1 cellular context compared by ENCODE assay signal in the genomic region with DNA sequence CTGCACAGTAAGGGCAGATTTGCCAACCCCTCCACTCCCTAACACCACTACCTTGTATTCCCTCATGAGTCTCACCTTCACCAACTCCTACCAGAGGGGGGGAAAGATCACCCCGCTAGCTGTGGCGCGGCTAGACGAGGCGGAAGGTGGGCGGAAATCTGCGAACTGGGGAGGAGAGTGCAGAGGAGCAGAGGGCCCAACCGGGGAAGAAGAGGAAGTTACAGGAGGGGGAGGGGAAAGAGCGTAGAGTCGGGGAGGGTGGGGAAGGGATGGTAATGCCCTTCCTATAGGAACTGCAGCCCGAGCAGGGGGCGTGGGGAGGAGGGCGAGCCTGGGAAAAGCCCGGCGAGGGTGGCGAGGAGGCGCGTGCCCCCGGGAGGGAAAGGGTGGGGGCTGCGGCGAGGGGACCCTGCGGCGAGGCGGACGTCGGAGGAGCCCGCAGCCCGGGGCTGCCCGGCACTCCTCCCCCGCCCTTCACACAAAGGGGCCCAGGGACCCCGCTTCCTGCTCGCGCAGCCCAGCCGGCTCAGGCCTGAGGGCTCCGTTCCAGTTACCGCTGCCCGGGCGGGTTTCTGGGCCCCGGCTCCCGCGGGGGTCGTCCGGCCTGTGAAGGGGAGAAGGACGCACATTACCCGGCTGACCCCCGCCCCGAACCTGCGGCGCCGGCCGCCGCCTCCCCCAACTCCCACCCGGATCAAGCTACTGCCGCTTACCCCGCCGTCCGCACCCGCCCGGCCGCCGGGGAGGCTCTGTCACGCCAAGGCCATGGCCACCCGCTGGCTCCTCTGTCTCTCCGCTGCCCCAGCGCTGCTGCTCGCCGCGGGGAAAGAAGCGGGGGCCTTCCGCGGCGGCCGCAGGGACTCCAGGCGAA.
A peak's percentile ranks its signal among the peaks of the same experiment; 100 is the strongest.
TF ChIP-seq lines count a peak whose summit lies in the region.

No MANE protein-coding gene starts in this region.

TF ChIP-seq in K562, 482 proteins besides CTCF, POLR2A, EP300 and RAD21 (continued from another document and continues in another):
- TF ChIP-seq, protein P1, sequence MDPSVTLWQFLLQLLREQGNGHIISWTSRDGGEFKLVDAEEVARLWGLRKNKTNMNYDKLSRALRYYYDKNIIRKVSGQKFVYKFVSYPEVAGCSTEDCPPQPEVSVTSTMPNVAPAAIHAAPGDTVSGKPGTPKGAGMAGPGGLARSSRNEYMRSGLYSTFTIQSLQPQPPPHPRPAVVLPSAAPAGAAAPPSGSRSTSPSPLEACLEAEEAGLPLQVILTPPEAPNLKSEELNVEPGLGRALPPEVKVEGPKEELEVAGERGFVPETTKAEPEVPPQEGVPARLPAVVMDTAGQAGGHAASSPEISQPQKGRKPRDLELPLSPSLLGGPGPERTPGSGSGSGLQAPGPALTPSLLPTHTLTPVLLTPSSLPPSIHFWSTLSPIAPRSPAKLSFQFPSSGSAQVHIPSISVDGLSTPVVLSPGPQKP (CRISPR knock-in tag; IDR thresholded peaks at IDR 0.05) = no peak
- TF ChIP-seq ZNF584 (CRISPR knock-in tag; IDR thresholded peaks at IDR 0.05; ENCODE audit: low read depth) = no peak
- TF ChIP-seq, protein P2, sequence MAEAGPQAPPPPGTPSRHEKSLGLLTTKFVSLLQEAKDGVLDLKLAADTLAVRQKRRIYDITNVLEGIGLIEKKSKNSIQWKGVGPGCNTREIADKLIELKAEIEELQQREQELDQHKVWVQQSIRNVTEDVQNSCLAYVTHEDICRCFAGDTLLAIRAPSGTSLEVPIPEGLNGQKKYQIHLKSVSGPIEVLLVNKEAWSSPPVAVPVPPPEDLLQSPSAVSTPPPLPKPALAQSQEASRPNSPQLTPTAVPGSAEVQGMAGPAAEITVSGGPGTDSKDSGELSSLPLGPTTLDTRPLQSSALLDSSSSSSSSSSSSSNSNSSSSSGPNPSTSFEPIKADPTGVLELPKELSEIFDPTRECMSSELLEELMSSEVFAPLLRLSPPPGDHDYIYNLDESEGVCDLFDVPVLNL (CRISPR knock-in tag; IDR thresholded peaks at IDR 0.05; ENCODE audit: low read depth) = no peak
- peak; percentile 93 for TF ChIP-seq EGR1 (conservative IDR thresholded peaks at IDR 0.05)
- TF ChIP-seq BMI1 (IDR thresholded peaks at IDR 0.05; ENCODE audit: low read length) = no peak
- TF ChIP-seq FOXK1 (CRISPR knock-in tag; IDR thresholded peaks at IDR 0.05; ENCODE audit: borderline replicate concordance) = no peak
- no peak for TF ChIP-seq ZNF507 (tag; conservative IDR thresholded peaks at IDR 0.05)
- peak; percentile 72; the same call in 1 of the 2 replicates for TF ChIP-seq ZNF263 (CRISPR knock-in tag; IDR thresholded peaks at IDR 0.05; ENCODE audit: borderline replicate concordance)
- no peak for TF ChIP-seq ZMIZ1 (IDR thresholded peaks at IDR 0.05; ENCODE audit: low read depth in 2 of 2, low read length in 2 of 2)
- TF ChIP-seq ZFP36 (IDR thresholded peaks at IDR 0.05; ENCODE audit: low read depth, low read length, partially characterized antibody) = no peak
- 0 out of 2 replicates have a peak, but pooled peaks have one; percentile 23 for TF ChIP-seq SMARCA4 (IDR thresholded peaks at IDR 0.05)
- TF ChIP-seq, protein P3, sequence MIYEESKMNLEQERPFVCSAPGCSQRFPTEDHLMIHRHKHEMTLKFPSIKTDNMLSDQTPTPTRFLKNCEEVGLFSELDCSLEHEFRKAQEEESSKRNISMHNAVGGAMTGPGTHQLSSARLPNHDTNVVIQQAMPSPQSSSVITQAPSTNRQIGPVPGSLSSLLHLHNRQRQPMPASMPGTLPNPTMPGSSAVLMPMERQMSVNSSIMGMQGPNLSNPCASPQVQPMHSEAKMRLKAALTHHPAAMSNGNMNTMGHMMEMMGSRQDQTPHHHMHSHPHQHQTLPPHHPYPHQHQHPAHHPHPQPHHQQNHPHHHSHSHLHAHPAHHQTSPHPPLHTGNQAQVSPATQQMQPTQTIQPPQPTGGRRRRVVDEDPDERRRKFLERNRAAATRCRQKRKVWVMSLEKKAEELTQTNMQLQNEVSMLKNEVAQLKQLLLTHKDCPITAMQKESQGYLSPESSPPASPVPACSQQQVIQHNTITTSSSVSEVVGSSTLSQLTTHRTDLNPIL (CRISPR knock-in tag; IDR thresholded peaks at IDR 0.05) = no peak
- TF ChIP-seq ZNF24 (IDR thresholded peaks at IDR 0.05) = no peak
- peak; percentile 35 for TF ChIP-seq HNRNPLL (IDR thresholded peaks at IDR 0.05; ENCODE audit: low read depth, low read length, poor library complexity, severe bottlenecking)
- TF ChIP-seq SOX6 (IDR thresholded peaks at IDR 0.05) = no peak
- TF ChIP-seq, protein P4, sequence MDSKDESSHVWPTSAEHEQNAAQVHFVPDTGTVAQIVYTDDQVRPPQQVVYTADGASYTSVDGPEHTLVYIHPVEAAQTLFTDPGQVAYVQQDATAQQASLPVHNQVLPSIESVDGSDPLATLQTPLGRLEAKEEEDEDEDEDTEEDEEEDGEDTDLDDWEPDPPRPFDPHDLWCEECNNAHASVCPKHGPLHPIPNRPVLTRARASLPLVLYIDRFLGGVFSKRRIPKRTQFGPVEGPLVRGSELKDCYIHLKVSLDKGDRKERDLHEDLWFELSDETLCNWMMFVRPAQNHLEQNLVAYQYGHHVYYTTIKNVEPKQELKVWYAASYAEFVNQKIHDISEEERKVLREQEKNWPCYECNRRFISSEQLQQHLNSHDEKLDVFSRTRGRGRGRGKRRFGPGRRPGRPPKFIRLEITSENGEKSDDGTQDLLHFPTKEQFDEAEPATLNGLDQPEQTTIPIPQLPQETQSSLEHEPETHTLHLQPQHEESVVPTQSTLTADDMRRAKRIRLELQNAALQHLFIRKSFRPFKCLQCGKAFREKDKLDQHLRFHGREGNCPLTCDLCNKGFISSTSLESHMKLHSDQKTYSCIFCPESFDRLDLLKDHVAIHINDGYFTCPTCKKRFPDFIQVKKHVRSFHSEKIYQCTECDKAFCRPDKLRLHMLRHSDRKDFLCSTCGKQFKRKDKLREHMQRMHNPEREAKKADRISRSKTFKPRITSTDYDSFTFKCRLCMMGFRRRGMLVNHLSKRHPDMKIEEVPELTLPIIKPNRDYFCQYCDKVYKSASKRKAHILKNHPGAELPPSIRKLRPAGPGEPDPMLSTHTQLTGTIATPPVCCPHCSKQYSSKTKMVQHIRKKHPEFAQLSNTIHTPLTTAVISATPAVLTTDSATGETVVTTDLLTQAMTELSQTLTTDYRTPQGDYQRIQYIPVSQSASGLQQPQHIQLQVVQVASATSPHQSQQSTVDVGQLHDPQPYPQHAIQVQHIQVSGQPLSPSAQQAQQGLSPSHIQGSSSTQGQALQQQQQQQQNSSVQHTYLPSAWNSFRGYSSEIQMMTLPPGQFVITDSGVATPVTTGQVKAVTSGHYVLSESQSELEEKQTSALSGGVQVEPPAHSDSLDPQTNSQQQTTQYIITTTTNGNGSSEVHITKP (IDR thresholded peaks at IDR 0.05; ENCODE audit: partially characterized antibody) = peak; percentile 97
- no peak for TF ChIP-seq SRSF9 (IDR thresholded peaks at IDR 0.05; ENCODE audit: borderline replicate concordance, low read depth, low read length)
- no peak for TF ChIP-seq MECOM (CRISPR knock-in tag; IDR thresholded peaks at IDR 0.05)
- no peak for TF ChIP-seq JUND (IDR thresholded peaks at IDR 0.05; ENCODE audit: borderline replicate concordance, low read depth, low read length)
- TF ChIP-seq JUND (tag; IDR thresholded peaks at IDR 0.05; ENCODE audit: borderline replicate concordance, low read depth, low read length) = no peak
- TF ChIP-seq, protein P5, sequence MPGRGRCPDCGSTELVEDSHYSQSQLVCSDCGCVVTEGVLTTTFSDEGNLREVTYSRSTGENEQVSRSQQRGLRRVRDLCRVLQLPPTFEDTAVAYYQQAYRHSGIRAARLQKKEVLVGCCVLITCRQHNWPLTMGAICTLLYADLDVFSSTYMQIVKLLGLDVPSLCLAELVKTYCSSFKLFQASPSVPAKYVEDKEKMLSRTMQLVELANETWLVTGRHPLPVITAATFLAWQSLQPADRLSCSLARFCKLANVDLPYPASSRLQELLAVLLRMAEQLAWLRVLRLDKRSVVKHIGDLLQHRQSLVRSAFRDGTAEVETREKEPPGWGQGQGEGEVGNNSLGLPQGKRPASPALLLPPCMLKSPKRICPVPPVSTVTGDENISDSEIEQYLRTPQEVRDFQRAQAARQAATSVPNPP (IDR thresholded peaks at IDR 0.05; ENCODE audit: borderline replicate concordance, insufficient read depth, insufficient read length) = no peak
- TF ChIP-seq HSF4 (CRISPR knock-in tag; IDR thresholded peaks at IDR 0.05; ENCODE audit: borderline replicate concordance) = no peak
- no peak for TF ChIP-seq ZBTB1 (CRISPR knock-in tag; IDR thresholded peaks at IDR 0.05; ENCODE audit: borderline replicate concordance, low read depth)
- no peak for TF ChIP-seq E2F6 (IDR thresholded peaks at IDR 0.05; ENCODE audit: borderline replicate concordance in 1 of 2, extremely low read depth in 1 of 2, insufficient read depth in 1 of 2, insufficient read length in 1 of 2, low read depth in 1 of 2, low read length in 1 of 2, poor library complexity in 1 of 2, severe bottlenecking in 1 of 2)
- no peak for TF ChIP-seq IFI16 (CRISPR knock-in tag; IDR thresholded peaks at IDR 0.05)
- TF ChIP-seq RAD51 (IDR thresholded peaks at IDR 0.05; ENCODE audit: borderline replicate concordance, low read depth) = no peak
- TF ChIP-seq HMBOX1 (IDR thresholded peaks at IDR 0.05) = peak; percentile 67
- TF ChIP-seq ZNF644 (tag; IDR thresholded peaks at IDR 0.05; ENCODE audit: low read depth) = no peak
- TF ChIP-seq, protein P6, sequence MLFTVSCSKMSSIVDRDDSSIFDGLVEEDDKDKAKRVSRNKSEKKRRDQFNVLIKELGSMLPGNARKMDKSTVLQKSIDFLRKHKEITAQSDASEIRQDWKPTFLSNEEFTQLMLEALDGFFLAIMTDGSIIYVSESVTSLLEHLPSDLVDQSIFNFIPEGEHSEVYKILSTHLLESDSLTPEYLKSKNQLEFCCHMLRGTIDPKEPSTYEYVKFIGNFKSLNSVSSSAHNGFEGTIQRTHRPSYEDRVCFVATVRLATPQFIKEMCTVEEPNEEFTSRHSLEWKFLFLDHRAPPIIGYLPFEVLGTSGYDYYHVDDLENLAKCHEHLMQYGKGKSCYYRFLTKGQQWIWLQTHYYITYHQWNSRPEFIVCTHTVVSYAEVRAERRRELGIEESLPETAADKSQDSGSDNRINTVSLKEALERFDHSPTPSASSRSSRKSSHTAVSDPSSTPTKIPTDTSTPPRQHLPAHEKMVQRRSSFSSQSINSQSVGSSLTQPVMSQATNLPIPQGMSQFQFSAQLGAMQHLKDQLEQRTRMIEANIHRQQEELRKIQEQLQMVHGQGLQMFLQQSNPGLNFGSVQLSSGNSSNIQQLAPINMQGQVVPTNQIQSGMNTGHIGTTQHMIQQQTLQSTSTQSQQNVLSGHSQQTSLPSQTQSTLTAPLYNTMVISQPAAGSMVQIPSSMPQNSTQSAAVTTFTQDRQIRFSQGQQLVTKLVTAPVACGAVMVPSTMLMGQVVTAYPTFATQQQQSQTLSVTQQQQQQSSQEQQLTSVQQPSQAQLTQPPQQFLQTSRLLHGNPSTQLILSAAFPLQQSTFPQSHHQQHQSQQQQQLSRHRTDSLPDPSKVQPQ (CRISPR knock-in tag; IDR thresholded peaks at IDR 0.05; ENCODE audit: borderline replicate concordance) = no peak
- TF ChIP-seq, protein P7, sequence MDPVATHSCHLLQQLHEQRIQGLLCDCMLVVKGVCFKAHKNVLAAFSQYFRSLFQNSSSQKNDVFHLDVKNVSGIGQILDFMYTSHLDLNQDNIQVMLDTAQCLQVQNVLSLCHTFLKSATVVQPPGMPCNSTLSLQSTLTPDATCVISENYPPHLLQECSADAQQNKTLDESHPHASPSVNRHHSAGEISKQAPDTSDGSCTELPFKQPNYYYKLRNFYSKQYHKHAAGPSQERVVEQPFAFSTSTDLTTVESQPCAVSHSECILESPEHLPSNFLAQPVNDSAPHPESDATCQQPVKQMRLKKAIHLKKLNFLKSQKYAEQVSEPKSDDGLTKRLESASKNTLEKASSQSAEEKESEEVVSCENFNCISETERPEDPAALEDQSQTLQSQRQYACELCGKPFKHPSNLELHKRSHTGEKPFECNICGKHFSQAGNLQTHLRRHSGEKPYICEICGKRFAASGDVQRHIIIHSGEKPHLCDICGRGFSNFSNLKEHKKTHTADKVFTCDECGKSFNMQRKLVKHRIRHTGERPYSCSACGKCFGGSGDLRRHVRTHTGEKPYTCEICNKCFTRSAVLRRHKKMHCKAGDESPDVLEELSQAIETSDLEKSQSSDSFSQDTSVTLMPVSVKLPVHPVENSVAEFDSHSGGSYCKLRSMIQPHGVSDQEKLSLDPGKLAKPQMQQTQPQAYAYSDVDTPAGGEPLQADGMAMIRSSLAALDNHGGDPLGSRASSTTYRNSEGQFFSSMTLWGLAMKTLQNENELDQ (CRISPR knock-in tag; IDR thresholded peaks at IDR 0.05; ENCODE audit: borderline replicate concordance) = no peak
- TF ChIP-seq XRCC3 (IDR thresholded peaks at IDR 0.05) = no peak
- TF ChIP-seq ATF1 (CRISPR knock-in tag; IDR thresholded peaks at IDR 0.05) = no peak
- TF ChIP-seq ATF1 (tag; IDR thresholded peaks at IDR 0.05) = 0 out of 2 replicates have a peak, but pooled peaks have one; percentile 21
- TF ChIP-seq KDM4B (IDR thresholded peaks at IDR 0.05; ENCODE audit: borderline replicate concordance in 2 of 2, low read depth in 1 of 2) = no peak
- no peak for TF ChIP-seq MED1 (CRISPR knock-in tag; IDR thresholded peaks at IDR 0.05; ENCODE audit: borderline replicate concordance)
